In genomic region chr19:44401787-44402115, GRCh38 we compare ENCODE assay signal across 9 cellular contexts. TPM values are rescaled to one million over a fixed set of nuclear protein-coding genes. Genes with fewer than 3 reads are reported as not detected.
A peak's percentile ranks its signal among the peaks of the same experiment; 100 is the strongest.
DNase-seq lines count a peak whose midpoint lies in the region; ATAC-seq, FAIRE-seq and TF ChIP-seq lines count a peak whose summit lies in the region.
"Had no signal": no experiment of that assay in that cellular context is flagged by ENCODE, and none has a peak within 500 bp of the region (broad histone marks: within the 10 kb centered on the region; RNA-seq: fewer than 3 reads in every experiment).

No MANE protein-coding gene starts in this region.

- H3K9me3 Mint-ChIP-seq in activated naive CD8-positive, alpha-beta T cell treated with anti-CD3 and anti-CD28 coated beads, Interleukin-2, amount 50 U/mL, for 24 hours = peaks cover 45% of the 10 kb centered on the region

- WGBS in smooth muscle cell (ENCODE audit: low lambda C conversion rate) = 39% methylated on average over 6 of the region's 6 CpGs

- TF ChIP-seq CTCF in HL-60 (IDR thresholded peaks at IDR 0.05; ENCODE audit: insufficient read depth, low read length) (no peak), smooth muscle cell (IDR thresholded peaks at IDR 0.05; ENCODE audit: borderline replicate concordance, insufficient read depth, poor library complexity, severe bottlenecking) (no peak)

- H3K9me3 ChIP-seq in smooth muscle cell (replicated peaks; ENCODE audit: low read depth) = no peaks in the 10 kb centered on the region

- H3K79me2 ChIP-seq in smooth muscle cell (ENCODE audit: low read depth) = no peaks in the 10 kb centered on the region

- ATAC-seq in activated naive CD8-positive, alpha-beta T cell treated with anti-CD3 and anti-CD28 coated beads, Interleukin-2, amount 50 U/mL, for 24 hours = no peak
- ATAC-seq in HG03159 (IDR thresholded peaks at IDR 0.05; ENCODE audit: unreplicated experiment) = no peak

- H3K9ac ChIP-seq in smooth muscle cell (ENCODE audit: low read depth) = no peak overlapping the region

- peak overlapping the region; percentile 50 for H3K27ac ChIP-seq in HL-60 (replicated peaks)
- no peak overlapping the region for H3K27ac ChIP-seq in smooth muscle cell (ENCODE audit: low read depth)

- no peaks in the 10 kb centered on the region for H3K4me1 ChIP-seq in smooth muscle cell (ENCODE audit: low read depth)

- H4K20me1 ChIP-seq in smooth muscle cell (ENCODE audit: low read depth) = no peaks in the 10 kb centered on the region

- H3K4me3 ChIP-seq in HL-60 (replicated peaks; ENCODE audit: insufficient read depth, low read length) (peak overlapping the region; percentile 73), smooth muscle cell (peak overlapping the region; percentile 65)

- H3K27ac Mint-ChIP-seq in activated naive CD8-positive, alpha-beta T cell treated with anti-CD3 and anti-CD28 coated beads, Interleukin-2, amount 50 U/mL, for 24 hours = peak overlapping the region; percentile 81

- H3K4me3 Mint-ChIP-seq in activated naive CD8-positive, alpha-beta T cell treated with anti-CD3 and anti-CD28 coated beads, Interleukin-2, amount 50 U/mL, for 24 hours = peak overlapping the region; percentile 90

- H3K27me3 ChIP-seq in HL-60 (ENCODE audit: insufficient read depth, poor library complexity, severe bottlenecking) (no peaks in the 10 kb centered on the region), smooth muscle cell (ENCODE audit: low read depth) (no peaks in the 10 kb centered on the region)

- H3F3A ChIP-seq in smooth muscle cell (ENCODE audit: low read depth) = no peaks in the 10 kb centered on the region

- peaks cover 12% of the 10 kb centered on the region for H3K4me1 Mint-ChIP-seq in activated naive CD8-positive, alpha-beta T cell treated with anti-CD3 and anti-CD28 coated beads, Interleukin-2, amount 50 U/mL, for 24 hours

- H3K36me3 Mint-ChIP-seq in activated naive CD8-positive, alpha-beta T cell treated with anti-CD3 and anti-CD28 coated beads, Interleukin-2, amount 50 U/mL, for 24 hours (ENCODE audit: low read depth) = peaks cover 35% of the 10 kb centered on the region

- H3K36me3 ChIP-seq in smooth muscle cell (ENCODE audit: low read depth) = no peaks in the 10 kb centered on the region

- H3K27me3 Mint-ChIP-seq in activated naive CD8-positive, alpha-beta T cell treated with anti-CD3 and anti-CD28 coated beads, Interleukin-2, amount 50 U/mL, for 24 hours = no peaks in the 10 kb centered on the region

- FAIRE-seq in islet of Langerhans (lab: Jason Lieb, UNC) = peak; percentile 53

- peak overlapping the region; percentile 99 for H2AFZ ChIP-seq in smooth muscle cell (ENCODE audit: low read depth)

- DNase-seq in HL-60 (ENCODE audit: low read depth in 1 of 2, low spot score in 1 of 2) (no peak), smooth muscle cell (lab: John Stamatoyannopoulos, UW; ENCODE audit: unreplicated experiment) (no peak), dedifferentiated amniotic fluid mesenchymal stem cell (ENCODE audit: extremely low spot score) (no peak), HK-2 (ENCODE audit: unreplicated experiment) (no peak), iPS-NIHi7 (ENCODE audit: extremely low spot score) (no peak)
- no peak for DNase-seq in activated naive CD8-positive, alpha-beta T cell treated with anti-CD3 and anti-CD28 coated beads, Interleukin-2, amount 50 U/mL, for 24 hours

- H3K4me2 ChIP-seq in smooth muscle cell = peak overlapping the region; percentile 79

RNA-seq across cellular contexts. Expression of gene ZNF285, which starts 0.3 kb away (rescaled TPM):
- 4.9 and 6.7 TPM in 2 replicates for total RNA-seq in smooth muscle cell
- 3.7 and 5.2 TPM in 2 replicates for polyA plus RNA-seq in smooth muscle cell

RNA-seq across cellular contexts. Expression of gene ZNF112, which starts 45.3 kb away (rescaled TPM):
- 6.9 and 7.8 TPM in 2 replicates for total RNA-seq in smooth muscle cell
- 2.0 and 2.2 TPM in 2 replicates for polyA plus RNA-seq in smooth muscle cell
- total RNA-seq: T-helper 2 cell treated with Interferon-gamma antibody and Interleukin-4, amounts not matched to agents 100 ng/mL and 5 ng/mL, for 36 hours had no signal

RNA-seq across cellular contexts. Expression of gene ZNF229, which starts 46.5 kb away (rescaled TPM):
- total RNA-seq in smooth muscle cell = 8.2 and 12.3 TPM in 2 replicates
- 4.5 and 4.7 TPM in 2 replicates for polyA plus RNA-seq in smooth muscle cell
